In the genomic region with DNA sequence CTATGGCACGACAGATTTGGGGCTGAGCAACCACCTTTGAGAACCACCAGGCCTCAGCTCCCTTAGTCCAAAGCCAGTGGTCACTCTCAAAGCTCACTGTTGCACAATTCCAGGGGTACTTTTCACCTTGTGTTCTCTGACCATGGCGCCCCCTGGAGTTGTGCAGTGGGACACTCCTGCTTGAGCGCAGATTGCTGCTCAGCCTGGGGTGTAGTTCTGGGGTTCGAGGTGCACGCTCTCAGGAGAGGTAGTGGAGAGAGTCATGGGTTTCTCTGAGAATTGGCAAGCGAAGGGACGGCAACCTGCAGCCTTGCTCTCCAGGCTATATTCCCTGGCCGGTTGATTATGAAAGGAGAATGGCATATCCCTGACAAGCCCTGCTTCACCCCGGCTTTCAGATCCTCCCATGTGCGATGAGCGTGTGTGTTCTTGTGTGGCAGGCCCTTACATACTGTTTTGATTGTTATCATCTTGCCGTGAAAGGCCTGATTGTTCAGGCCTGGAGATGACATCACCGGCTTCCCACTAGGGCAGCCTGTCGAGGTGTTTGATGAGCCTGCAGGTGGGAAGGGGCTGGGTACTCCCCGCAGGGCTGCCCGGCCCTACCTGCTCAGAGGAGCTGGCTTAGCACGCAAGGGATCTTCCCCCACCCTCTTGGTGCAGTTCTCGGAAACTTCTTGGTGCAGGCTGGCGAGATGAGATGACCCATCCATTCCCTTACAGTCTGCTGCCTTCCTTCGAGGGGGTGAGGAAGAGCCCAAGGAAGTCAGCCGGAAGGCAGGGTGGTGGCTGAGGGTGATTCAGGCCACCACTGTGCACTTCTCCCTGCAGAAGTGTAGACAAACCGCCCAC, we compare ENCODE assay signal across 1 cellular context.
TF ChIP-seq lines count a peak whose summit lies in the region.

No MANE protein-coding gene starts in this region.

TF ChIP-seq in HepG2, 621 proteins besides CTCF, POLR2A, EP300 and RAD21 (continued from another document and continues in another):
- TF ChIP-seq, protein P1, sequence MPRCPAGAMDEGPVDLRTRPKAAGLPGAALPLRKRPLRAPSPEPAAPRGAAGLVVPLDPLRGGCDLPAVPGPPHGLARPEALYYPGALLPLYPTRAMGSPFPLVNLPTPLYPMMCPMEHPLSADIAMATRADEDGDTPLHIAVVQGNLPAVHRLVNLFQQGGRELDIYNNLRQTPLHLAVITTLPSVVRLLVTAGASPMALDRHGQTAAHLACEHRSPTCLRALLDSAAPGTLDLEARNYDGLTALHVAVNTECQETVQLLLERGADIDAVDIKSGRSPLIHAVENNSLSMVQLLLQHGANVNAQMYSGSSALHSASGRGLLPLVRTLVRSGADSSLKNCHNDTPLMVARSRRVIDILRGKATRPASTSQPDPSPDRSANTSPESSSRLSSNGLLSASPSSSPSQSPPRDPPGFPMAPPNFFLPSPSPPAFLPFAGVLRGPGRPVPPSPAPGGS (CRISPR knock-in tag; IDR thresholded peaks at IDR 0.05) = 0 out of 2 replicates have a peak, but pooled peaks have one; percentile 34
- no peak for TF ChIP-seq NONO (IDR thresholded peaks at IDR 0.05)
- peak; percentile 62; the same call in 1 of the 2 replicates for TF ChIP-seq NONO (CRISPR knock-in tag; conservative IDR thresholded peaks at IDR 0.05)
- TF ChIP-seq NFKBIZ (CRISPR knock-in tag; IDR thresholded peaks at IDR 0.05) = peak; percentile 72; the same call in 1 of the 2 replicates
- peak; percentile 80 for TF ChIP-seq RARA (CRISPR knock-in tag; IDR thresholded peaks at IDR 0.05)
- no peak for TF ChIP-seq ZNF737 (CRISPR knock-in tag; IDR thresholded peaks at IDR 0.05; ENCODE audit: borderline replicate concordance)
- TF ChIP-seq ZNF121 (CRISPR knock-in tag; IDR thresholded peaks at IDR 0.05) = peak; percentile 61
- TF ChIP-seq, protein P2, sequence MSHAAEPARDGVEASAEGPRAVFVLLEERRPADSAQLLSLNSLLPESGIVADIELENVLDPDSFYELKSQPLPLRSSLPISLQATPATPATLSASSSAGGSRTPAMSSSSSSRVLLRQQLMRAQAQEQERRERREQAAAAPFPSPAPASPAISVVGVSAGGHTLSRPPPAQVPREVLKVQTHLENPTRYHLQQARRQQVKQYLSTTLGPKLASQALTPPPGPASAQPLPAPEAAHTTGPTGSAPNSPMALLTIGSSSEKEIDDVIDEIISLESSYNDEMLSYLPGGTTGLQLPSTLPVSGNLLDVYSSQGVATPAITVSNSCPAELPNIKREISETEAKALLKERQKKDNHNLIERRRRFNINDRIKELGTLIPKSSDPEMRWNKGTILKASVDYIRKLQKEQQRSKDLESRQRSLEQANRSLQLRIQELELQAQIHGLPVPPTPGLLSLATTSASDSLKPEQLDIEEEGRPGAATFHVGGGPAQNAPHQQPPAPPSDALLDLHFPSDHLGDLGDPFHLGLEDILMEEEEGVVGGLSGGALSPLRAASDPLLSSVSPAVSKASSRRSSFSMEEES (CRISPR knock-in tag; IDR thresholded peaks at IDR 0.05) = peak; percentile 62; the same call in 1 of the 2 replicates
- TF ChIP-seq JUNB (CRISPR knock-in tag; IDR thresholded peaks at IDR 0.05; ENCODE audit: borderline replicate concordance) = peak; percentile 58; the same call in 1 of the 2 replicates
- TF ChIP-seq ZNF891 (CRISPR knock-in tag; IDR thresholded peaks at IDR 0.05) = peak; percentile 69; the same call in 1 of the 2 replicates
- no peak for TF ChIP-seq ZNF768 (CRISPR knock-in tag; IDR thresholded peaks at IDR 0.05)
- peak; percentile 20; the same call in 1 of the 2 replicates for TF ChIP-seq CBFB (CRISPR knock-in tag; IDR thresholded peaks at IDR 0.05)
- no peak for TF ChIP-seq ZFP37 (CRISPR knock-in tag; IDR thresholded peaks at IDR 0.05; ENCODE audit: borderline replicate concordance)
- peak; percentile 40 for TF ChIP-seq TCF7 (IDR thresholded peaks at IDR 0.05; ENCODE audit: low read depth)
- peak; percentile 18; the same call in 1 of the 2 replicates for TF ChIP-seq SMC3 (IDR thresholded peaks at IDR 0.05; ENCODE audit: low read length)
- TF ChIP-seq SOX13 (IDR thresholded peaks at IDR 0.05) = no peak
- peak in 1 of 2 experiments; percentile 87; a peak in 2 of 4 replicates for TF ChIP-seq SOX13 (CRISPR knock-in tag; conservative IDR thresholded peaks at IDR 0.05 in 1 of 2, IDR thresholded peaks at IDR 0.05 in 1 of 2)
- TF ChIP-seq, protein P3, sequence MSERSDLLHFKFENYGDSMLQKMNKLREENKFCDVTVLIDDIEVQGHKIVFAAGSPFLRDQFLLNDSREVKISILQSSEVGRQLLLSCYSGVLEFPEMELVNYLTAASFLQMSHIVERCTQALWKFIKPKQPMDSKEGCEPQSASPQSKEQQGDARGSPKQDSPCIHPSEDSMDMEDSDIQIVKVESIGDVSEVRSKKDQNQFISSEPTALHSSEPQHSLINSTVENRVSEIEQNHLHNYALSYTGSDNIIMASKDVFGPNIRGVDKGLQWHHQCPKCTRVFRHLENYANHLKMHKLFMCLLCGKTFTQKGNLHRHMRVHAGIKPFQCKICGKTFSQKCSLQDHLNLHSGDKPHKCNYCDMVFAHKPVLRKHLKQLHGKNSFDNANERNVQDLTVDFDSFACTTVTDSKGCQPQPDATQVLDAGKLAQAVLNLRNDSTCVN (CRISPR knock-in tag; IDR thresholded peaks at IDR 0.05; ENCODE audit: borderline replicate concordance) = 0 out of 2 replicates have a peak, but pooled peaks have one; percentile 35
- TF ChIP-seq ZNF772 (CRISPR knock-in tag; IDR thresholded peaks at IDR 0.05) = peak; percentile 28; the same call in 1 of the 2 replicates
- no peak for TF ChIP-seq NFATC3 (CRISPR knock-in tag; IDR thresholded peaks at IDR 0.05)
- peak; percentile 80 for TF ChIP-seq GATAD2A (CRISPR knock-in tag; IDR thresholded peaks at IDR 0.05)
- TF ChIP-seq FOXO1 (CRISPR knock-in tag; IDR thresholded peaks at IDR 0.05) = peak; percentile 73; the same call in 1 of the 2 replicates
- TF ChIP-seq RELA (CRISPR knock-in tag; IDR thresholded peaks at IDR 0.05) = no peak
- peak; percentile 82 for TF ChIP-seq AHR (CRISPR knock-in tag; IDR thresholded peaks at IDR 0.05)
- TF ChIP-seq, protein P4, sequence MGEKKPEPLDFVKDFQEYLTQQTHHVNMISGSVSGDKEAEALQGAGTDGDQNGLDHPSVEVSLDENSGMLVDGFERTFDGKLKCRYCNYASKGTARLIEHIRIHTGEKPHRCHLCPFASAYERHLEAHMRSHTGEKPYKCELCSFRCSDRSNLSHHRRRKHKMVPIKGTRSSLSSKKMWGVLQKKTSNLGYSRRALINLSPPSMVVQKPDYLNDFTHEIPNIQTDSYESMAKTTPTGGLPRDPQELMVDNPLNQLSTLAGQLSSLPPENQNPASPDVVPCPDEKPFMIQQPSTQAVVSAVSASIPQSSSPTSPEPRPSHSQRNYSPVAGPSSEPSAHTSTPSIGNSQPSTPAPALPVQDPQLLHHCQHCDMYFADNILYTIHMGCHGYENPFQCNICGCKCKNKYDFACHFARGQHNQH (CRISPR knock-in tag; IDR thresholded peaks at IDR 0.05) = peak; percentile 82
- TF ChIP-seq, protein P5, sequence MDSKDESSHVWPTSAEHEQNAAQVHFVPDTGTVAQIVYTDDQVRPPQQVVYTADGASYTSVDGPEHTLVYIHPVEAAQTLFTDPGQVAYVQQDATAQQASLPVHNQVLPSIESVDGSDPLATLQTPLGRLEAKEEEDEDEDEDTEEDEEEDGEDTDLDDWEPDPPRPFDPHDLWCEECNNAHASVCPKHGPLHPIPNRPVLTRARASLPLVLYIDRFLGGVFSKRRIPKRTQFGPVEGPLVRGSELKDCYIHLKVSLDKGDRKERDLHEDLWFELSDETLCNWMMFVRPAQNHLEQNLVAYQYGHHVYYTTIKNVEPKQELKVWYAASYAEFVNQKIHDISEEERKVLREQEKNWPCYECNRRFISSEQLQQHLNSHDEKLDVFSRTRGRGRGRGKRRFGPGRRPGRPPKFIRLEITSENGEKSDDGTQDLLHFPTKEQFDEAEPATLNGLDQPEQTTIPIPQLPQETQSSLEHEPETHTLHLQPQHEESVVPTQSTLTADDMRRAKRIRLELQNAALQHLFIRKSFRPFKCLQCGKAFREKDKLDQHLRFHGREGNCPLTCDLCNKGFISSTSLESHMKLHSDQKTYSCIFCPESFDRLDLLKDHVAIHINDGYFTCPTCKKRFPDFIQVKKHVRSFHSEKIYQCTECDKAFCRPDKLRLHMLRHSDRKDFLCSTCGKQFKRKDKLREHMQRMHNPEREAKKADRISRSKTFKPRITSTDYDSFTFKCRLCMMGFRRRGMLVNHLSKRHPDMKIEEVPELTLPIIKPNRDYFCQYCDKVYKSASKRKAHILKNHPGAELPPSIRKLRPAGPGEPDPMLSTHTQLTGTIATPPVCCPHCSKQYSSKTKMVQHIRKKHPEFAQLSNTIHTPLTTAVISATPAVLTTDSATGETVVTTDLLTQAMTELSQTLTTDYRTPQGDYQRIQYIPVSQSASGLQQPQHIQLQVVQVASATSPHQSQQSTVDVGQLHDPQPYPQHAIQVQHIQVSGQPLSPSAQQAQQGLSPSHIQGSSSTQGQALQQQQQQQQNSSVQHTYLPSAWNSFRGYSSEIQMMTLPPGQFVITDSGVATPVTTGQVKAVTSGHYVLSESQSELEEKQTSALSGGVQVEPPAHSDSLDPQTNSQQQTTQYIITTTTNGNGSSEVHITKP (CRISPR knock-in tag; IDR thresholded peaks at IDR 0.05; ENCODE audit: low read depth) = peak; percentile 67; the same call in 1 of the 2 replicates
- TF ChIP-seq, protein P6, sequence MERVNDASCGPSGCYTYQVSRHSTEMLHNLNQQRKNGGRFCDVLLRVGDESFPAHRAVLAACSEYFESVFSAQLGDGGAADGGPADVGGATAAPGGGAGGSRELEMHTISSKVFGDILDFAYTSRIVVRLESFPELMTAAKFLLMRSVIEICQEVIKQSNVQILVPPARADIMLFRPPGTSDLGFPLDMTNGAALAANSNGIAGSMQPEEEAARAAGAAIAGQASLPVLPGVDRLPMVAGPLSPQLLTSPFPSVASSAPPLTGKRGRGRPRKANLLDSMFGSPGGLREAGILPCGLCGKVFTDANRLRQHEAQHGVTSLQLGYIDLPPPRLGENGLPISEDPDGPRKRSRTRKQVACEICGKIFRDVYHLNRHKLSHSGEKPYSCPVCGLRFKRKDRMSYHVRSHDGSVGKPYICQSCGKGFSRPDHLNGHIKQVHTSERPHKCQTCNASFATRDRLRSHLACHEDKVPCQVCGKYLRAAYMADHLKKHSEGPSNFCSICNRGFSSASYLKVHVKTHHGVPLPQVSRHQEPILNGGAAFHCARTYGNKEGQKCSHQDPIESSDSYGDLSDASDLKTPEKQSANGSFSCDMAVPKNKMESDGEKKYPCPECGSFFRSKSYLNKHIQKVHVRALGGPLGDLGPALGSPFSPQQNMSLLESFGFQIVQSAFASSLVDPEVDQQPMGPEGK (CRISPR knock-in tag; IDR thresholded peaks at IDR 0.05) = peak; percentile 78
- TF ChIP-seq KLF9 (CRISPR knock-in tag; IDR thresholded peaks at IDR 0.05; ENCODE audit: low read depth) = no peak; the same call in 1 of the 2 replicates
- TF ChIP-seq, protein P7, sequence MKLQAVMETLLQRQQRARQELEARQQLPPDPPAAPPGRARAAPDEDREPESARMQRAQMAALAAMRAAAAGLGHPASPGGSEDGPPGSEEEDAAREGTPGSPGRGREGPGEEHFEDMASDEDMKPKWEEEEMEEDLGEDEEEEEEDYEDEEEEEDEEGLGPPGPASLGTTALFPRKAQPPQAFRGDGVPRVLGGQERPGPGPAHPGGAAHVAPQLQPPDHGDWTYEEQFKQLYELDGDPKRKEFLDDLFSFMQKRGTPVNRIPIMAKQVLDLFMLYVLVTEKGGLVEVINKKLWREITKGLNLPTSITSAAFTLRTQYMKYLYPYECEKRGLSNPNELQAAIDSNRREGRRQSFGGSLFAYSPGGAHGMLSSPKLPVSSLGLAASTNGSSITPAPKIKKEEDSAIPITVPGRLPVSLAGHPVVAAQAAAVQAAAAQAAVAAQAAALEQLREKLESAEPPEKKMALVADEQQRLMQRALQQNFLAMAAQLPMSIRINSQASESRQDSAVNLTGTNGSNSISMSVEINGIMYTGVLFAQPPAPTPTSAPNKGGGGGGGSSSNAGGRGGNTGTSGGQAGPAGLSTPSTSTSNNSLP (IDR thresholded peaks at IDR 0.05; ENCODE audit: low read depth, low read length) = peak; percentile 45; the same call in 1 of the 2 replicates
- TF ChIP-seq, protein P8, sequence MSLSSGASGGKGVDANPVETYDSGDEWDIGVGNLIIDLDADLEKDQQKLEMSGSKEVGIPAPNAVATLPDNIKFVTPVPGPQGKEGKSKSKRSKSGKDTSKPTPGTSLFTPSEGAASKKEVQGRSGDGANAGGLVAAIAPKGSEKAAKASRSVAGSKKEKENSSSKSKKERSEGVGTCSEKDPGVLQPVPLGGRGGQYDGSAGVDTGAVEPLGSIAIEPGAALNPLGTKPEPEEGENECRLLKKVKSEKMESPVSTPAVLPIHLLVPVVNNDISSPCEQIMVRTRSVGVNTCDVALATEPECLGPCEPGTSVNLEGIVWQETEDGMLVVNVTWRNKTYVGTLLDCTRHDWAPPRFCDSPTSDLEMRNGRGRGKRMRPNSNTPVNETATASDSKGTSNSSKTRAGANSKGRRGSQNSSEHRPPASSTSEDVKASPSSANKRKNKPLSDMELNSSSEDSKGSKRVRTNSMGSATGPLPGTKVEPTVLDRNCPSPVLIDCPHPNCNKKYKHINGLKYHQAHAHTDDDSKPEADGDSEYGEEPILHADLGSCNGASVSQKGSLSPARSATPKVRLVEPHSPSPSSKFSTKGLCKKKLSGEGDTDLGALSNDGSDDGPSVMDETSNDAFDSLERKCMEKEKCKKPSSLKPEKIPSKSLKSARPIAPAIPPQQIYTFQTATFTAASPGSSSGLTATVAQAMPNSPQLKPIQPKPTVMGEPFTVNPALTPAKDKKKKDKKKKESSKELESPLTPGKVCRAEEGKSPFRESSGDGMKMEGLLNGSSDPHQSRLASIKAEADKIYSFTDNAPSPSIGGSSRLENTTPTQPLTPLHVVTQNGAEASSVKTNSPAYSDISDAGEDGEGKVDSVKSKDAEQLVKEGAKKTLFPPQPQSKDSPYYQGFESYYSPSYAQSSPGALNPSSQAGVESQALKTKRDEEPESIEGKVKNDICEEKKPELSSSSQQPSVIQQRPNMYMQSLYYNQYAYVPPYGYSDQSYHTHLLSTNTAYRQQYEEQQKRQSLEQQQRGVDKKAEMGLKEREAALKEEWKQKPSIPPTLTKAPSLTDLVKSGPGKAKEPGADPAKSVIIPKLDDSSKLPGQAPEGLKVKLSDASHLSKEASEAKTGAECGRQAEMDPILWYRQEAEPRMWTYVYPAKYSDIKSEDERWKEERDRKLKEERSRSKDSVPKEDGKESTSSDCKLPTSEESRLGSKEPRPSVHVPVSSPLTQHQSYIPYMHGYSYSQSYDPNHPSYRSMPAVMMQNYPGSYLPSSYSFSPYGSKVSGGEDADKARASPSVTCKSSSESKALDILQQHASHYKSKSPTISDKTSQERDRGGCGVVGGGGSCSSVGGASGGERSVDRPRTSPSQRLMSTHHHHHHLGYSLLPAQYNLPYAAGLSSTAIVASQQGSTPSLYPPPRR (CRISPR knock-in tag; IDR thresholded peaks at IDR 0.05; ENCODE audit: borderline replicate concordance) = peak; percentile 70; the same call in 1 of the 2 replicates
- TF ChIP-seq, protein P9, sequence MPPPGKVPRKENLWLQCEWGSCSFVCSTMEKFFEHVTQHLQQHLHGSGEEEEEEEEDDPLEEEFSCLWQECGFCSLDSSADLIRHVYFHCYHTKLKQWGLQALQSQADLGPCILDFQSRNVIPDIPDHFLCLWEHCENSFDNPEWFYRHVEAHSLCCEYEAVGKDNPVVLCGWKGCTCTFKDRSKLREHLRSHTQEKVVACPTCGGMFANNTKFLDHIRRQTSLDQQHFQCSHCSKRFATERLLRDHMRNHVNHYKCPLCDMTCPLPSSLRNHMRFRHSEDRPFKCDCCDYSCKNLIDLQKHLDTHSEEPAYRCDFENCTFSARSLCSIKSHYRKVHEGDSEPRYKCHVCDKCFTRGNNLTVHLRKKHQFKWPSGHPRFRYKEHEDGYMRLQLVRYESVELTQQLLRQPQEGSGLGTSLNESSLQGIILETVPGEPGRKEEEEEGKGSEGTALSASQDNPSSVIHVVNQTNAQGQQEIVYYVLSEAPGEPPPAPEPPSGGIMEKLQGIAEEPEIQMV (CRISPR knock-in tag; IDR thresholded peaks at IDR 0.05; ENCODE audit: low read depth) = peak; percentile 82; the same call in 1 of the 2 replicates
- TF ChIP-seq ZNF878 (CRISPR knock-in tag; IDR thresholded peaks at IDR 0.05) = peak; percentile 53; the same call in 1 of the 2 replicates
- no peak for TF ChIP-seq PTBP1 (IDR thresholded peaks at IDR 0.05; ENCODE audit: low read depth, low read length, poor library complexity, severe bottlenecking)
